ENCODE assay signal across 6 cellular contexts in the genomic region with DNA sequence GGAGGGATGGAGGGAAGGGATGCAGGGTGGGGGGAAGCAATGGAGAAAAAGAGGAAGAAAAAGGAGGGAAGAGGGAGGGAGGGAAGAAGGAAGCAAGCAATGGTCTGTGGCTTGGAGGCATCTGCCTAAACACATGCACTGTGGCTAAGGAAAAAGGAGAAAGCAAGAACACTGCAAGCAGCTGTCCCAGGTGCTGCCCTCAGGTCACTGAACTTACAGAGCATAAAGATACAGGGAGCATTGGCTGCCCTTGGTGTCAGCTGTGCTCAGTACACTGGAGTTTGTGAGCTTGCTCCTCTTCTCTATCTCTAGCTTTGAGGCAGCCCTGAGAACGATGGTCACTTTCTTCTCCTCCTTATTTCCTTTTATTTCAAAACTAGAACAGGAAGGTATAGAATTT. TPM values are rescaled to one million over a fixed set of nuclear protein-coding genes. Genes with fewer than 3 reads are reported as not detected.
"Had no signal": no experiment of that assay in that cellular context is flagged by ENCODE, and none has a peak within 500 bp of the region (broad histone marks: within the 10 kb centered on the region; RNA-seq: fewer than 3 reads in every experiment).

No MANE protein-coding gene starts in this region.

RNA-seq across cellular contexts. Expression of a gene that starts 17.1 kb away (rescaled TPM):
- total RNA-seq: aorta, chondrocyte, Right ventricle myocardium superior, SJCRH30 had no signal
- polyA plus RNA-seq: adrenal gland, aorta had no signal

RNA-seq across cellular contexts. Expression of a gene that starts 18.1 kb away (rescaled TPM):
- total RNA-seq: adrenal gland, aorta, chondrocyte, Peyer's patch, SJCRH30 had no signal
- polyA plus RNA-seq: adrenal gland, aorta had no signal
